ENCODE assay signal across 1 cellular context in genomic region chr4:8847331-8847730, GRCh38.
TF ChIP-seq lines count a peak whose summit lies in the region.

No MANE protein-coding gene starts in this region.

TF ChIP-seq in HepG2, 621 proteins besides CTCF, POLR2A, EP300 and RAD21 (continued from another document):
- TF ChIP-seq ZBTB2 (CRISPR knock-in tag; IDR thresholded peaks at IDR 0.05; ENCODE audit: low read depth) (no peak), SOX6 (IDR thresholded peaks at IDR 0.05) (no peak), SOX6 (CRISPR knock-in tag; IDR thresholded peaks at IDR 0.05) (no peak), ATF1 (CRISPR knock-in tag; IDR thresholded peaks at IDR 0.05) (no peak), ZSCAN31 (CRISPR knock-in tag; IDR thresholded peaks at IDR 0.05; ENCODE audit: low read depth) (no peak), PHF20 (CRISPR knock-in tag; IDR thresholded peaks at IDR 0.05) (no peak), ZNF839 (CRISPR knock-in tag; IDR thresholded peaks at IDR 0.05; ENCODE audit: borderline replicate concordance) (no peak), ZFY (CRISPR knock-in tag; IDR thresholded peaks at IDR 0.05) (no peak), ZNF335 (CRISPR knock-in tag; IDR thresholded peaks at IDR 0.05) (no peak), GRHL1 (CRISPR knock-in tag; conservative IDR thresholded peaks at IDR 0.05) (no peak), ZKSCAN8 (CRISPR knock-in tag; IDR thresholded peaks at IDR 0.05; ENCODE audit: borderline replicate concordance) (no peak), TAF15 (IDR thresholded peaks at IDR 0.05; ENCODE audit: low read depth, low read length, poor library complexity, severe bottlenecking) (no peak), ZNF782 (CRISPR knock-in tag; IDR thresholded peaks at IDR 0.05; ENCODE audit: borderline replicate concordance) (no peak), IRF9 (CRISPR knock-in tag; IDR thresholded peaks at IDR 0.05; ENCODE audit: borderline replicate concordance) (no peak)
TF ChIP-seq in HepG2: peak in this region for 0.
